In the genomic region with DNA sequence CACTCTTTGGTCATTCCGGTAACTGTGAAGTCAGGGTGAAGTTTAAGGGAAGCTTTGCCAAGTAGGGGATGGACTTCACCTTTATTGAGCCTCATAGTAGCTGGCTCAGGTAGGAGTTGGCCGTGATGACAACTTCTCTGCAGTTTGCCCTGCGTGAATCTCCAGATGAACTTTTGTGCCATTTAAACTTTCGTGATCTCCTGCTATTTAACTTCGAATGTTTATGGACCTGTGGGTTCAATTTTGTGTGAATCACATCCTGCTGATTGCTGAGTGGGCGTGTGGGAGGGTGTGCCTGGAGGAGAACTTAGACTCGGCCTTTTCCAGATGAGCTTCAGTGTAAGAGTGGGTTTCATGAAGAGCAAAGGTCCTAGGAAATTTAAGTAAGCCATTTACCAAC, we compare ENCODE assay signal across 1 cellular context.
A peak's percentile ranks its signal among the peaks of the same experiment; 100 is the strongest.
TF ChIP-seq lines count a peak whose summit lies in the region.

No MANE protein-coding gene starts in this region.

TF ChIP-seq in K562, 482 proteins besides CTCF, POLR2A, EP300 and RAD21:
- TF ChIP-seq EGR1 (conservative IDR thresholded peaks at IDR 0.05) (peak; percentile 24; the same call in 1 of the 2 replicates), FIP1L1 (IDR thresholded peaks at IDR 0.05; ENCODE audit: low read depth, low read length, poor library complexity, severe bottlenecking) (no peak), HINFP (tag; conservative IDR thresholded peaks at IDR 0.05; ENCODE audit: low read depth) (no peak), RHOXF2B (CRISPR knock-in tag; conservative IDR thresholded peaks at IDR 0.05) (no peak), POLR2AphosphoS2 (IDR thresholded peaks at IDR 0.05; ENCODE audit: low read length) (no peak), HDAC6 (IDR thresholded peaks at IDR 0.05; ENCODE audit: low read depth, low read length) (no peak)
